29 cellular contexts compared by ENCODE assay signal in the genomic region with DNA sequence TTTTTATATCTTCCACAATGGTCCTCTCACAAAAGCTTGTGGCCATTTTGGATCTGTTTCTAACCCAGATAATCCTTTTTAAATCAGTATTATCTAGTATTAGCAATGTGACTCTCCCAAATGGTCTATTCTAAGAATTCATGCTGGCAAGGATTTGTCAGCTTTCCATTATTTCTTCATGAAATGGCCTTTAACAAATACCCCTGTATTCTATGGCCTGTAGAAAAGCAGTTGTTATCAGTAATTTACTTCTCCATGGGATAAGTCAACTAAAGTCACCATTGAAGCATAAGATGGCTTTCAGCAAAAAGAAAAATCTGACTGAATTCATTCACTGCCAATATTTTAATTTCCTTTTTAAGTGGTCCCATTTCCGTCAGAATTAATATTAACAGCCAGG.
"Had no signal": no experiment of that assay in that cellular context is flagged by ENCODE, and none has a peak within 500 bp of the region (broad histone marks: within the 10 kb centered on the region; RNA-seq: fewer than 3 reads in every experiment).

No MANE protein-coding gene starts in this region.

- H3K9me3 ChIP-seq: lower lobe of right lung, pancreas, prostate gland, testis, thyroid gland, transverse colon, upper lobe of left lung, vagina had no signal

- H3K27me3 ChIP-seq: left lung, pancreas, stomach, testis, thyroid gland, transverse colon, upper lobe of left lung, vagina had no signal

- H3K27ac ChIP-seq: left lung, lower lobe of right lung, pancreas, prostate gland, skin epidermis, stomach, testis, thyroid gland, transverse colon, upper lobe of left lung, vagina had no signal

- H3K36me3 ChIP-seq: left lung, lower lobe of right lung, pancreas, prostate gland, stomach, thyroid gland, transverse colon, upper lobe of left lung, vagina had no signal

- FAIRE-seq: islet of Langerhans, kidney, pancreas had no signal

- H3K4me3 ChIP-seq: left lung, lower lobe of right lung, pancreas, prostate gland, skin epidermis, stomach, testis, thyroid gland, transverse colon, upper lobe of left lung, vagina had no signal

- DNase-seq: hypothalamus; immature natural killer cell; kidney; left colon; left lung; lower lobe of right lung; mammary epithelial cell; mesenchymal stem cell; naive thymus-derived CD8-positive, alpha-beta T cell; nucleus accumbens; pancreas; posterior cingulate gyrus; retina; right cardiac atrium; stimulated activated CD4-positive, alpha-beta T cell treated with anti-CD3 and anti-CD28 coated beads, Interleukin-12 subunit alpha, Interleukin-12 subunit beta, amount 100 ng/mL, for 4 hours; stimulated activated CD4-positive, alpha-beta T cell treated with anti-CD3 and anti-CD28 coated beads, Interleukin-15, amount 100 ng/mL, for 24 hours; stimulated activated CD4-positive, alpha-beta T cell treated with anti-CD3 and anti-CD28 coated beads, Interleukin-2, amount 100 ng/mL, for 24 hours; stimulated activated CD4-positive, alpha-beta T cell treated with anti-CD3 and anti-CD28 coated beads, Interleukin-4, amount 100 ng/mL, for 1 hour; stimulated activated naive B cell treated with anti-CD40 and anti-IgM and Interleukin-4, amounts not matched to agents 10 μg/mL and 1 μg/mL and 100 μg/mL, for 72 hours; stimulated activated naive CD8-positive, alpha-beta T cell treated with anti-CD3 and anti-CD28 coated beads, Interleukin-15, Interleukin-2, amounts not matched to agents 100 U/mL and 50 U/mL, for 24 hours; stomach; testis; thyroid gland; transverse colon; upper lobe of left lung had no signal
